Comparison of ENCODE assay signal across 33 cellular contexts in genomic region chr14:66238969-66239368, GRCh38.
"Had no signal": no experiment of that assay in that cellular context is flagged by ENCODE, and none has a peak within 500 bp of the region (broad histone marks: within the 10 kb centered on the region; RNA-seq: fewer than 3 reads in every experiment).

No MANE protein-coding gene starts in this region.

- H3K27ac Mint-ChIP-seq: activated CD4-positive, alpha-beta memory T cell treated with anti-CD3 and anti-CD28 coated beads for 36 hours; activated CD4-positive, alpha-beta T cell treated with anti-CD3 and anti-CD28 coated beads for 36 hours; activated CD4-positive, alpha-beta T cell treated with anti-CD3 and anti-CD28 coated beads, Interleukin-2, amount 10 ng/mL, durations not matched to agents 24 days and 14 days; activated CD8-positive, alpha-beta memory T cell treated with anti-CD3 and anti-CD28 coated beads, Interleukin-2, amount 10 ng/mL, durations not matched to agents 7 days and 5 days; activated CD8-positive, alpha-beta T cell treated with anti-CD3 and anti-CD28 coated beads, Interleukin-2, amount 10 ng/mL, durations not matched to agents 7 days and 5 days; activated naive CD4-positive, alpha-beta T cell treated with anti-CD3 and anti-CD28 coated beads, Interleukin-2, amount 10 ng/mL, durations not matched to agents 7 days and 5 days; activated naive CD4-positive, alpha-beta T cell treated with anti-CD3 and anti-CD28 coated beads, Interleukin-2, amount 50 U/mL, for 72 hours; activated naive CD8-positive, alpha-beta T cell treated with anti-CD3 and anti-CD28 coated beads, Interleukin-2, amount 10 ng/mL, durations not matched to agents 7 days and 5 days; activated T-helper 1 cell treated with anti-CD3 and anti-CD28 coated beads, Interleukin-12 subunit alpha, Interleukin-12 subunit beta, Interleukin-2, Interleukin-4 antibody, amounts not matched to agents 30 ng/mL and 10 ng/mL and 1 ng/mL, durations not matched to agents 14 hours and 24 hours and 36 hours; activated T-helper 2 cell treated with anti-CD3 and anti-CD28 coated beads, Interferon-gamma antibody, Interleukin-2, Interleukin-4, amounts not matched to agents 10 μg/mL and 5 μg/mL and 100 μg/mL, durations not matched to agents 14 hours and 24 hours and 36 hours; effector memory CD8-positive, alpha-beta T cell; T-helper 17 cell; T-helper 2 cell treated with Interferon-gamma antibody and Interleukin-4, amounts not matched to agents 5 μg/mL and 100 μg/mL, for 36 hours had no signal

- H3K9me3 Mint-ChIP-seq: activated CD4-positive, alpha-beta memory T cell treated with anti-CD3 and anti-CD28 coated beads for 36 hours; activated CD4-positive, alpha-beta T cell treated with anti-CD3 and anti-CD28 coated beads, Interleukin-2, amount 10 ng/mL, durations not matched to agents 24 days and 14 days; activated naive CD4-positive, alpha-beta T cell treated with anti-CD3 and anti-CD28 coated beads, Interleukin-2, amount 10 ng/mL, durations not matched to agents 7 days and 5 days; activated naive CD4-positive, alpha-beta T cell treated with anti-CD3 and anti-CD28 coated beads, Interleukin-2, amount 50 U/mL, for 72 hours; activated naive CD8-positive, alpha-beta T cell treated with anti-CD3 and anti-CD28 coated beads, Interleukin-2, amount 10 ng/mL, durations not matched to agents 7 days and 5 days; activated T-helper 1 cell treated with anti-CD3 and anti-CD28 coated beads, Interleukin-12 subunit alpha, Interleukin-12 subunit beta, Interleukin-2, Interleukin-4 antibody, amounts not matched to agents 30 ng/mL and 10 ng/mL and 1 ng/mL, durations not matched to agents 14 hours and 24 hours and 36 hours; activated T-helper 2 cell treated with anti-CD3 and anti-CD28 coated beads, Interferon-gamma antibody, Interleukin-2, Interleukin-4, amounts not matched to agents 10 μg/mL and 5 μg/mL and 100 μg/mL, durations not matched to agents 14 hours and 24 hours and 36 hours; effector memory CD8-positive, alpha-beta T cell; T-helper 2 cell treated with Interferon-gamma antibody and Interleukin-4, amounts not matched to agents 5 μg/mL and 100 μg/mL, for 36 hours had no signal

- H3K4me1 Mint-ChIP-seq: activated CD4-positive, alpha-beta T cell treated with anti-CD3 and anti-CD28 coated beads, Interleukin-2, amount 10 ng/mL, durations not matched to agents 24 days and 14 days; activated CD8-positive, alpha-beta memory T cell treated with anti-CD3 and anti-CD28 coated beads, Interleukin-2, amount 10 ng/mL, durations not matched to agents 7 days and 5 days; activated naive CD4-positive, alpha-beta T cell treated with anti-CD3 and anti-CD28 coated beads, Interleukin-2, amount 10 ng/mL, durations not matched to agents 7 days and 5 days; activated naive CD8-positive, alpha-beta T cell treated with anti-CD3 and anti-CD28 coated beads, Interleukin-2, amount 10 ng/mL, durations not matched to agents 7 days and 5 days; T-helper 17 cell had no signal

- H3K4me3 ChIP-seq: esophagus muscularis mucosa, gastrocnemius medialis, heart left ventricle had no signal

- H3K36me3 Mint-ChIP-seq: activated CD4-positive, alpha-beta memory T cell treated with anti-CD3 and anti-CD28 coated beads for 36 hours; activated CD8-positive, alpha-beta memory T cell treated with anti-CD3 and anti-CD28 coated beads, Interleukin-2, amount 10 ng/mL, durations not matched to agents 7 days and 5 days; activated naive CD4-positive, alpha-beta T cell treated with anti-CD3 and anti-CD28 coated beads, Interleukin-2, amount 10 ng/mL, durations not matched to agents 7 days and 5 days; activated naive CD4-positive, alpha-beta T cell treated with anti-CD3 and anti-CD28 coated beads, Interleukin-2, amount 50 U/mL, for 72 hours; activated naive CD8-positive, alpha-beta T cell treated with anti-CD3 and anti-CD28 coated beads, Interleukin-2, amount 10 ng/mL, durations not matched to agents 7 days and 5 days had no signal

- ATAC-seq: activated CD4-positive, alpha-beta T cell treated with anti-CD3 and anti-CD28 coated beads for 36 hours; activated CD8-positive, alpha-beta memory T cell treated with anti-CD3 and anti-CD28 coated beads, Interleukin-2, amount 10 ng/mL, durations not matched to agents 7 days and 5 days; activated CD8-positive, alpha-beta T cell treated with anti-CD3 and anti-CD28 coated beads, Interleukin-2, amount 10 ng/mL, durations not matched to agents 7 days and 5 days; activated naive CD4-positive, alpha-beta T cell treated with anti-CD3 and anti-CD28 coated beads, Interleukin-2, amount 50 U/mL, for 72 hours; effector memory CD8-positive, alpha-beta T cell; foreskin keratinocyte; gastrocnemius medialis; T-helper 17 cell had no signal

- DNase-seq: activated CD4-positive, alpha-beta memory T cell treated with anti-CD3 and anti-CD28 coated beads for 36 hours; activated CD4-positive, alpha-beta T cell treated with anti-CD3 and anti-CD28 coated beads for 36 hours; activated CD4-positive, alpha-beta T cell treated with anti-CD3 and anti-CD28 coated beads, Interleukin-2, amount 10 ng/mL, durations not matched to agents 24 days and 14 days; activated CD4-positive, CD25-positive, alpha-beta regulatory T cell; activated CD4-positive, CD25-positive, alpha-beta regulatory T cell treated with anti-CD3 and anti-CD28 coated beads, Interleukin-2, amount 50 U/mL, for 72 hours; activated CD8-positive, alpha-beta memory T cell treated with anti-CD3 and anti-CD28 coated beads, Interleukin-2, amount 10 ng/mL, durations not matched to agents 7 days and 5 days; activated CD8-positive, alpha-beta memory T cell treated with anti-CD3 and anti-CD28 coated beads, Interleukin-2, amount 50 U/mL, for 4 hours; activated CD8-positive, alpha-beta T cell treated with anti-CD3 and anti-CD28 coated beads, Interleukin-2, amount 10 ng/mL, durations not matched to agents 7 days and 5 days; activated effector memory CD4-positive, alpha-beta T cell treated with anti-CD3 and anti-CD28 coated beads, Interleukin-2, amount 50 U/mL, for 16 hours; activated naive CD4-positive, alpha-beta T cell treated with anti-CD3 and anti-CD28 coated beads, Interleukin-2, amount 10 ng/mL, durations not matched to agents 7 days and 5 days; activated naive CD8-positive, alpha-beta T cell treated with anti-CD3 and anti-CD28 coated beads, Interleukin-2, amount 10 ng/mL, durations not matched to agents 7 days and 5 days; activated T-cell treated with anti-CD3 and anti-CD28 coated beads, Interleukin-2, amount 50 U/mL, for 1 hour; activated T-cell treated with anti-CD3 and anti-CD28 coated beads, Interleukin-2, amount 50 U/mL, for 48 hours; anterior cingulate cortex; brain microvascular endothelial cell; caudate nucleus; cortex of kidney; dermis blood vessel endothelial cell; effector CD4-positive, alpha-beta T cell; effector memory CD8-positive, alpha-beta T cell; erythroblast; foreskin keratinocyte; gastrocnemius medialis; glutamatergic neuron; heart left ventricle; T-helper 1 cell; T-helper 17 cell; T1000 had no signal

- H3K4me3 Mint-ChIP-seq: activated CD4-positive, alpha-beta memory T cell treated with anti-CD3 and anti-CD28 coated beads for 36 hours; activated CD4-positive, alpha-beta T cell treated with anti-CD3 and anti-CD28 coated beads for 36 hours; activated CD4-positive, alpha-beta T cell treated with anti-CD3 and anti-CD28 coated beads, Interleukin-2, amount 10 ng/mL, durations not matched to agents 24 days and 14 days; activated CD8-positive, alpha-beta memory T cell treated with anti-CD3 and anti-CD28 coated beads, Interleukin-2, amount 10 ng/mL, durations not matched to agents 7 days and 5 days; activated CD8-positive, alpha-beta T cell treated with anti-CD3 and anti-CD28 coated beads, Interleukin-2, amount 10 ng/mL, durations not matched to agents 7 days and 5 days; activated naive CD4-positive, alpha-beta T cell treated with anti-CD3 and anti-CD28 coated beads, Interleukin-2, amount 10 ng/mL, durations not matched to agents 7 days and 5 days; activated naive CD8-positive, alpha-beta T cell treated with anti-CD3 and anti-CD28 coated beads, Interleukin-2, amount 10 ng/mL, durations not matched to agents 7 days and 5 days; activated T-helper 1 cell treated with anti-CD3 and anti-CD28 coated beads, Interleukin-12 subunit alpha, Interleukin-12 subunit beta, Interleukin-2, Interleukin-4 antibody, amounts not matched to agents 30 ng/mL and 10 ng/mL and 1 ng/mL, durations not matched to agents 14 hours and 24 hours and 36 hours; effector memory CD8-positive, alpha-beta T cell; T-helper 17 cell; T-helper 2 cell treated with Interferon-gamma antibody and Interleukin-4, amounts not matched to agents 5 μg/mL and 100 μg/mL, for 36 hours had no signal
